Comparison of ENCODE assay signal across 1 cellular context in the genomic region with DNA sequence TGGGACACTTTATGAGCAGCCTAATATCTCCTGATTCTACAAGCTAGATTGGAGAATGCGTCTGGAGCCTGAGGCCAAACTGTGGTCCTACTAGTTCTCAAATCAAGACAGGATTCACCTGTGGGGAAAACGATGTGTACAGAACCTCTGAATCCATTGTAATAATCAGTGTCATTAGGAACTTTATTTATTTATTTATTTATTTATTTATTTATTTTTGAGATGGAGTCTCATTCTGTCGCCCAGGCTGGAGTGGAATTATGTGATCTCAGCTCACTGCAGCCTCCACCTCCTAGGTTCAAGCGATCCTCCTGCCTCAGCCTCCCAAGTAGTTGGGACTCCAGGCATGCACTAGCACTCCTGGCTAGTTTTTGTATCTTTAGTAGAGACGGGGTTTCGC.
TF ChIP-seq lines count a peak whose summit lies in the region.

No MANE protein-coding gene starts in this region.

TF ChIP-seq in HEK293, 187 proteins besides CTCF, POLR2A, EP300 and RAD21 (continued from another document):
- TF ChIP-seq ZXDB (tag by site-specific recombination; IDR thresholded peaks at IDR 0.05) (peak; percentile 34; the same call in 1 of the 2 replicates), ZNF510 (tag by site-specific recombination; IDR thresholded peaks at IDR 0.05; ENCODE audit: insufficient replicate concordance) (peak; percentile 64), ZNF404 (tag by site-specific recombination; IDR thresholded peaks at IDR 0.05) (0 out of 2 replicates have a peak, but pooled peaks have one; percentile 34), ZNF433 (tag by site-specific recombination; IDR thresholded peaks at IDR 0.05; ENCODE audit: low read depth) (peak; percentile 41; the same call in 1 of the 2 replicates), ZNF560 (tag by site-specific recombination; IDR thresholded peaks at IDR 0.05; ENCODE audit: borderline replicate concordance) (peak; percentile 74; the same call in 1 of the 2 replicates), ZBTB11 (tag by site-specific recombination; conservative IDR thresholded peaks at IDR 0.05; ENCODE audit: low read depth) (peak; percentile 70), ZNF426 (tag by site-specific recombination; IDR thresholded peaks at IDR 0.05) (peak; percentile 74)
- TF ChIP-seq, protein P1, sequence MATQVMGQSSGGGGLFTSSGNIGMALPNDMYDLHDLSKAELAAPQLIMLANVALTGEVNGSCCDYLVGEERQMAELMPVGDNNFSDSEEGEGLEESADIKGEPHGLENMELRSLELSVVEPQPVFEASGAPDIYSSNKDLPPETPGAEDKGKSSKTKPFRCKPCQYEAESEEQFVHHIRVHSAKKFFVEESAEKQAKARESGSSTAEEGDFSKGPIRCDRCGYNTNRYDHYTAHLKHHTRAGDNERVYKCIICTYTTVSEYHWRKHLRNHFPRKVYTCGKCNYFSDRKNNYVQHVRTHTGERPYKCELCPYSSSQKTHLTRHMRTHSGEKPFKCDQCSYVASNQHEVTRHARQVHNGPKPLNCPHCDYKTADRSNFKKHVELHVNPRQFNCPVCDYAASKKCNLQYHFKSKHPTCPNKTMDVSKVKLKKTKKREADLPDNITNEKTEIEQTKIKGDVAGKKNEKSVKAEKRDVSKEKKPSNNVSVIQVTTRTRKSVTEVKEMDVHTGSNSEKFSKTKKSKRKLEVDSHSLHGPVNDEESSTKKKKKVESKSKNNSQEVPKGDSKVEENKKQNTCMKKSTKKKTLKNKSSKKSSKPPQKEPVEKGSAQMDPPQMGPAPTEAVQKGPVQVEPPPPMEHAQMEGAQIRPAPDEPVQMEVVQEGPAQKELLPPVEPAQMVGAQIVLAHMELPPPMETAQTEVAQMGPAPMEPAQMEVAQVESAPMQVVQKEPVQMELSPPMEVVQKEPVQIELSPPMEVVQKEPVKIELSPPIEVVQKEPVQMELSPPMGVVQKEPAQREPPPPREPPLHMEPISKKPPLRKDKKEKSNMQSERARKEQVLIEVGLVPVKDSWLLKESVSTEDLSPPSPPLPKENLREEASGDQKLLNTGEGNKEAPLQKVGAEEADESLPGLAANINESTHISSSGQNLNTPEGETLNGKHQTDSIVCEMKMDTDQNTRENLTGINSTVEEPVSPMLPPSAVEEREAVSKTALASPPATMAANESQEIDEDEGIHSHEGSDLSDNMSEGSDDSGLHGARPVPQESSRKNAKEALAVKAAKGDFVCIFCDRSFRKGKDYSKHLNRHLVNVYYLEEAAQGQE (tag by site-specific recombination; IDR thresholded peaks at IDR 0.05): peak; percentile 45; the same call in 1 of the 2 replicates
TF ChIP-seq in HEK293: peak in this region for 31; not testable (repeated sequence) for 156.
